ENCODE assay signal across 10 cellular contexts in genomic region chr2:129915303-129915840, GRCh38.
"Had no signal": no experiment of that assay in that cellular context is flagged by ENCODE, and none has a peak within 500 bp of the region (broad histone marks: within the 10 kb centered on the region; RNA-seq: fewer than 3 reads in every experiment).

No MANE protein-coding gene starts in this region.

- H3K4me3 ChIP-seq: gastrocnemius medialis, neural progenitor cell, tibial nerve had no signal

- H3K4me3 Mint-ChIP-seq: activated B cell treated with CpG ODN at 0.5 μM for 24 hours; activated CD4-positive, alpha-beta T cell treated with anti-CD3 and anti-CD28 coated beads, Interleukin-2, amount 10 ng/mL, durations not matched to agents 24 days and 14 days; activated naive CD8-positive, alpha-beta T cell; neural progenitor cell; T-helper 17 cell had no signal

- H3K4me1 Mint-ChIP-seq: activated B cell treated with CpG ODN at 0.5 μM for 24 hours; activated CD4-positive, alpha-beta T cell treated with anti-CD3 and anti-CD28 coated beads, Interleukin-2, amount 10 ng/mL, durations not matched to agents 24 days and 14 days; neural progenitor cell; T-helper 17 cell had no signal

- H3K36me3 ChIP-seq: gastrocnemius medialis, neural progenitor cell, tibial nerve had no signal

- H3K9ac ChIP-seq: neural progenitor cell had no signal

- ATAC-seq: gastrocnemius medialis, T-helper 17 cell had no signal

- H3K27ac Mint-ChIP-seq: activated B cell treated with CpG ODN at 0.5 μM for 24 hours; activated CD4-positive, alpha-beta T cell treated with anti-CD3 and anti-CD28 coated beads, Interleukin-2, amount 10 ng/mL, durations not matched to agents 24 days and 14 days; activated naive CD8-positive, alpha-beta T cell; activated T-helper 2 cell treated with anti-CD3 and anti-CD28 coated beads, Interferon-gamma antibody, Interleukin-2, Interleukin-4, amounts not matched to agents 10 μg/mL and 5 μg/mL and 100 μg/mL, durations not matched to agents 14 hours and 24 hours and 36 hours; neural progenitor cell; T-helper 17 cell had no signal

- H3K4me1 ChIP-seq: gastrocnemius medialis, neural progenitor cell, tibial nerve had no signal

- H3K27ac ChIP-seq: gastrocnemius medialis, neural progenitor cell, tibial nerve had no signal

- H3K27me3 Mint-ChIP-seq: activated CD4-positive, alpha-beta T cell treated with anti-CD3 and anti-CD28 coated beads, Interleukin-2, amount 10 ng/mL, durations not matched to agents 24 days and 14 days had no signal

- H3K36me3 Mint-ChIP-seq: neural progenitor cell had no signal

- H3K27me3 ChIP-seq: neural progenitor cell had no signal

- DNase-seq: activated B cell treated with CpG ODN at 0.5 μM for 24 hours; activated CD4-positive, alpha-beta T cell treated with anti-CD3 and anti-CD28 coated beads, Interleukin-2, amount 10 ng/mL, durations not matched to agents 24 days and 14 days; activated T-cell treated with anti-CD3 and anti-CD28 coated beads for 4 hours; small intestine; T-helper 17 cell had no signal
